ENCODE assay signal across 18 cellular contexts in genomic region chr4:141657550-141657949, GRCh38.
"Had no signal": no experiment of that assay in that cellular context is flagged by ENCODE, and none has a peak within 500 bp of the region (broad histone marks: within the 10 kb centered on the region; RNA-seq: fewer than 3 reads in every experiment).

No MANE protein-coding gene starts in this region.

- ATAC-seq: activated CD8-positive, alpha-beta T cell treated with anti-CD3 and anti-CD28 coated beads, Interleukin-2, amount 10 ng/mL, durations not matched to agents 7 days and 5 days; heart right ventricle; stimulated activated memory B cell treated with anti-CD40 and anti-IgM and Interleukin-4, amounts not matched to agents 10 μg/mL and 1 μg/mL and 100 μg/mL, for 72 hours; WTC11 had no signal

- H3K27ac Mint-ChIP-seq: activated CD8-positive, alpha-beta T cell treated with anti-CD3 and anti-CD28 coated beads, Interleukin-2, amount 10 ng/mL, durations not matched to agents 7 days and 5 days; nephron; stimulated activated memory B cell treated with anti-CD40 and anti-IgM and Interleukin-4, amounts not matched to agents 10 μg/mL and 1 μg/mL and 100 μg/mL, for 72 hours; WTC11 had no signal

- H3K4me3 ChIP-seq: colonic mucosa, heart right ventricle, left ventricle myocardium inferior, prostate gland, right lobe of liver, spleen, tibial artery had no signal

- H3K27me3 Mint-ChIP-seq: stimulated activated memory B cell treated with anti-CD40 and anti-IgM and Interleukin-4, amounts not matched to agents 10 μg/mL and 1 μg/mL and 100 μg/mL, for 72 hours had no signal

- H3K9me3 ChIP-seq: colonic mucosa, heart right ventricle, left ventricle myocardium inferior, prostate gland, right lobe of liver, spleen, tibial artery had no signal

- H3K27ac ChIP-seq: colonic mucosa, left ventricle myocardium inferior, prostate gland, right lobe of liver, tibial artery had no signal

- H3K4me3 Mint-ChIP-seq: activated CD8-positive, alpha-beta T cell treated with anti-CD3 and anti-CD28 coated beads, Interleukin-2, amount 10 ng/mL, durations not matched to agents 7 days and 5 days; nephron; stimulated activated memory B cell treated with anti-CD40 and anti-IgM and Interleukin-4, amounts not matched to agents 10 μg/mL and 1 μg/mL and 100 μg/mL, for 72 hours; WTC11 had no signal

- H3K36me3 ChIP-seq: colonic mucosa, heart right ventricle, left ventricle myocardium inferior, prostate gland, right lobe of liver, tibial artery had no signal

- H3K4me1 Mint-ChIP-seq: nephron, WTC11 had no signal

- H3K27me3 ChIP-seq: colonic mucosa, heart right ventricle, right lobe of liver, spleen, tibial artery had no signal

- H3K36me3 Mint-ChIP-seq: WTC11 had no signal

- FAIRE-seq: endothelial cell of umbilical vein, islet of Langerhans had no signal

- H3K9me3 Mint-ChIP-seq: nephron; stimulated activated memory B cell treated with anti-CD40 and anti-IgM and Interleukin-4, amounts not matched to agents 10 μg/mL and 1 μg/mL and 100 μg/mL, for 72 hours; WTC11 had no signal

- DNase-seq: activated CD4-positive, alpha-beta T cell treated with anti-CD3 and anti-CD28 coated beads for 48 hours; activated CD8-positive, alpha-beta memory T cell treated with anti-CD3 and anti-CD28 coated beads, Interleukin-2, amount 50 U/mL, for 48 hours; activated CD8-positive, alpha-beta T cell treated with anti-CD3 and anti-CD28 coated beads, Interleukin-2, amount 10 ng/mL, durations not matched to agents 7 days and 5 days; activated naive CD4-positive, alpha-beta T cell treated with Interleukin-2 at 50 U/mL for 16 hours; colonic mucosa; heart right ventricle; left ventricle myocardium inferior; mesenchymal stem cell; right lobe of liver; spleen; stimulated activated CD4-positive, alpha-beta T cell treated with anti-CD3 and anti-CD28 coated beads, Interleukin-1b, Interleukin-23, amount 100 ng/mL, for 48 hours; tibial artery had no signal

- H3K4me1 ChIP-seq: colonic mucosa, prostate gland, right lobe of liver had no signal
